ENCODE assay signal across 8 cellular contexts in genomic region chr7:4745265-4745919, GRCh38. TPM values are rescaled to one million over a fixed set of nuclear protein-coding genes. Genes with fewer than 3 reads are reported as not detected.
A peak's percentile ranks its signal among the peaks of the same experiment; 100 is the strongest.
DNase-seq lines count a peak whose midpoint lies in the region; ATAC-seq and TF ChIP-seq lines count a peak whose summit lies in the region.

No MANE protein-coding gene starts in this region.

- H3K4me1 ChIP-seq in lower lobe of right lung, result peaks cover 60% of the 10 kb centered on the region
- H3K4me1 ChIP-seq in vagina, result peaks cover 55% of the 10 kb centered on the region

- ATAC-seq in GM18517 (IDR thresholded peaks at IDR 0.05; ENCODE audit: unreplicated experiment), result peak; percentile 14
- ATAC-seq in HG03039 (IDR thresholded peaks at IDR 0.05; ENCODE audit: unreplicated experiment), result peak; percentile 9
- peak; percentile 46 for ATAC-seq in activated T-helper 17 cell treated with anti-CD3 and anti-CD28 coated beads, Interleukin-2, amount 50 U/mL, for 72 hours (replicated peaks)
- no peak for ATAC-seq in lower lobe of right lung

- H3K36me3 ChIP-seq in lower lobe of right lung, result peaks cover 44% of the 10 kb centered on the region
- peaks cover 0 to 20% of the 10 kb centered on the region in 2 donors for H3K36me3 ChIP-seq in vagina

- no peak for TF ChIP-seq CTCF in lower lobe of right lung (IDR thresholded peaks at IDR 0.05)
- TF ChIP-seq CTCF in vagina (IDR thresholded peaks at IDR 0.05), result no peak

- peak overlapping the region; percentile 96 for H3K27ac ChIP-seq in lower lobe of right lung
- H3K27ac ChIP-seq in vagina, result peak overlapping the region; percentile 95

- H3K27ac Mint-ChIP-seq in activated T-helper 17 cell treated with anti-CD3 and anti-CD28 coated beads, Interleukin-2, amount 50 U/mL, for 72 hours, result peak overlapping the region; percentile 87

- TF ChIP-seq POLR2A in vagina (IDR thresholded peaks at IDR 0.05), result no peak

- H3K36me3 Mint-ChIP-seq in activated T-helper 17 cell treated with anti-CD3 and anti-CD28 coated beads, Interleukin-2, amount 50 U/mL, for 72 hours (ENCODE audit: low read depth), result peaks cover 56% of the 10 kb centered on the region

- H3K4me3 ChIP-seq in lower lobe of right lung (peak overlapping the region; percentile 34), vagina (peak overlapping the region; percentile 29 to 41)

- no peaks in the 10 kb centered on the region for H3K27me3 Mint-ChIP-seq in activated T-helper 17 cell treated with anti-CD3 and anti-CD28 coated beads, Interleukin-2, amount 50 U/mL, for 72 hours

- H3K4me3 Mint-ChIP-seq in activated T-helper 17 cell treated with anti-CD3 and anti-CD28 coated beads, Interleukin-2, amount 50 U/mL, for 72 hours, result peak overlapping the region; percentile 80

- H3K27me3 ChIP-seq in lower lobe of right lung (ENCODE audit: low read depth) (no peaks in the 10 kb centered on the region), vagina (no peaks in the 10 kb centered on the region)

- no peaks in the 10 kb centered on the region for H3K9me3 ChIP-seq in lower lobe of right lung
- H3K9me3 ChIP-seq in vagina, result no peaks in the 10 kb centered on the region

- no peak for DNase-seq in lower lobe of right lung
- DNase-seq in vagina (ENCODE audit: extremely low spot score in 2 of 2), result no peak
- no peak for DNase-seq in NCI-H510A treated with DMSO at 0.1 percent for 48 hours (lab: John Stamatoyannopoulos, UW)
- DNase-seq in DMS53 treated with DMSO at 0.1 percent for 48 hours (lab: John Stamatoyannopoulos, UW; ENCODE audit: unreplicated experiment), result no peak
- DNase-seq in cerebellar nuclear complex (lab: John Stamatoyannopoulos, UW), result no peak

- no peaks in the 10 kb centered on the region for H3K9me3 Mint-ChIP-seq in activated T-helper 17 cell treated with anti-CD3 and anti-CD28 coated beads, Interleukin-2, amount 50 U/mL, for 72 hours

- H3K4me1 Mint-ChIP-seq in activated T-helper 17 cell treated with anti-CD3 and anti-CD28 coated beads, Interleukin-2, amount 50 U/mL, for 72 hours, result peaks cover 23% of the 10 kb centered on the region

- intact Hi-C loops in lower lobe of right lung (cut with DNase I) (no loop called here), vagina (cut with DNase I) (no loop called here)

RNA-seq across cellular contexts. Expression of gene AP5Z1, which starts 30.0 kb away (rescaled TPM):
- total RNA-seq in activated T-helper 17 cell treated with anti-CD3 and anti-CD28 coated beads, Interleukin-2, amount 50 U/mL, for 72 hours, result 10 to 100 TPM; 38.7 to 51.9 TPM
- total RNA-seq in lower lobe of right lung, result 50.4 TPM
- 40.5 TPM for total RNA-seq in vagina

Comparison
In these comparisons a context has a peak if more than half of its experiments do, and no peak if none do; other contexts are left out.
1. ATAC-seq: peak in GM18517 (single experiment), HG03039 (single experiment) and activated T-helper 17 cell treated with anti-CD3 and anti-CD28 coated beads, Interleukin-2, amount 50 U/mL, for 72 hours (single experiment); none in lower lobe of right lung (0 of 2).